Comparison of ENCODE assay signal across 14 cellular contexts in genomic region chr19:44623080-44623479, GRCh38. TPM values are rescaled to one million over a fixed set of nuclear protein-coding genes. Genes with fewer than 3 reads are reported as not detected.
DNase-seq lines count a peak whose midpoint lies in the region; ATAC-seq and TF ChIP-seq lines count a peak whose summit lies in the region.
"Had no signal": no experiment of that assay in that cellular context is flagged by ENCODE, and none has a peak within 500 bp of the region (broad histone marks: within the 10 kb centered on the region; RNA-seq: fewer than 3 reads in every experiment).

No MANE protein-coding gene starts in this region.

- no peak overlapping the region for H3K23ac ChIP-seq in IMR-90 (ENCODE audit: low read depth, low read length)

- POLR2A ChIA-PET in IMR-90 (lab: Charles Lee; ENCODE audit: unreplicated experiment), result no interaction called here

- no peak overlapping the region for H3K56ac ChIP-seq in IMR-90 (ENCODE audit: extremely low read depth, insufficient read depth, low read length)

- peak overlapping the region; percentile 72 for H4K91ac ChIP-seq in IMR-90 (ENCODE audit: insufficient read depth, low read depth, low read length)

- H3K27me3 ChIP-seq in IMR-90 (ENCODE audit: control insufficient read depth, insufficient read depth, low read length) (no peaks in the 10 kb centered on the region), left lung (no peaks in the 10 kb centered on the region)
- H3K27me3 ChIP-seq: esophagus muscularis mucosa had no signal

- in situ Hi-C loops in IMR-90 (cut with MboI; ENCODE audit: low sequenced_read_pairs), result no loop called here

- peak overlapping the region; percentile 31; the same call in 1 of the 2 replicates for H3K18ac ChIP-seq in IMR-90 (ENCODE audit: low read depth, low read length)

- H3K36me3 ChIP-seq in IMR-90 (ENCODE audit: control insufficient read depth, insufficient read depth, low read length) (no peaks in the 10 kb centered on the region), left lung (no peaks in the 10 kb centered on the region)
- H3K36me3 ChIP-seq: esophagus muscularis mucosa had no signal

- CTCF ChIA-PET in IMR-90 (lab: Yijun Ruan, JAX), result no interaction called here

- H2AFZ ChIP-seq in IMR-90 (replicated peaks; ENCODE audit: low read length, poor library complexity), result peak overlapping the region; percentile 26

- no peak for TF ChIP-seq RAD21 in IMR-90 (IDR thresholded peaks at IDR 0.05; ENCODE audit: low read length)

- no peak overlapping the region for H3K9ac ChIP-seq in IMR-90 (ENCODE audit: low read depth, low read length)

- peak overlapping the region; percentile 98 for H2AK5ac ChIP-seq in IMR-90 (ENCODE audit: low read depth, low read length)

- peak overlapping the region; percentile 55 for H3K4ac ChIP-seq in IMR-90 (ENCODE audit: low read depth, low read length)

- no peak for TF ChIP-seq CTCF in IMR-90 (conservative IDR thresholded peaks at IDR 0.05; ENCODE audit: low read depth, low read length)
- no peak for TF ChIP-seq CTCF in left lung (IDR thresholded peaks at IDR 0.05)

- H3K9me3 ChIP-seq in IMR-90 (ENCODE audit: control insufficient read depth, insufficient read depth, low read length) (peaks cover 2% of the 10 kb centered on the region; the same call in 1 of the 2 replicates), left lung (no peaks in the 10 kb centered on the region)
- H3K9me3 ChIP-seq: esophagus muscularis mucosa had no signal

- peak overlapping the region; percentile 23 to 37; a peak in 1 of 4 replicates for H4K8ac ChIP-seq in IMR-90 (ENCODE audit: low read depth in 2 of 2, low read length in 2 of 2)

- BruUV-seq in IMR-90 (replicated peaks; lab: Mats Ljungman, UMichigan), result no TSS peak

- peaks cover 15% of the 10 kb centered on the region for H3K4me1 ChIP-seq in IMR-90 (ENCODE audit: control insufficient read depth, insufficient read depth, low read length)
- peaks cover 0 to 18% of the 10 kb centered on the region in 2 donors for H3K4me1 ChIP-seq in left lung

- H3K4me3 ChIP-seq in IMR-90 (ENCODE audit: insufficient read depth, low read depth, low read length), result no peak overlapping the region
- no peak overlapping the region for H3K4me3 ChIP-seq in left lung
- H3K4me3 ChIP-seq: esophagus muscularis mucosa had no signal

- no peak overlapping the region for H3K27ac ChIP-seq in IMR-90 (ENCODE audit: insufficient read depth, low read length)
- H3K27ac ChIP-seq in left lung, result no peak overlapping the region

- peaks cover 19% of the 10 kb centered on the region for H3K9me1 ChIP-seq in IMR-90 (ENCODE audit: insufficient read depth, low read length)

- dilution Hi-C loops in IMR-90 (cut with HindIII; ENCODE audit: low sequenced_read_pairs, unreplicated experiment), result no loop called here

- intact Hi-C loops in IMR-90 (cut with micrococcal nuclease), result no loop called here
- intact Hi-C loops in left lung (cut with DNase I), result no loop called here

- H2AK9ac ChIP-seq in IMR-90 (replicated peaks; ENCODE audit: low read depth, low read length, poor library complexity), result peak overlapping the region; percentile 80

- H3K4me2 ChIP-seq in IMR-90 (ENCODE audit: low read depth, low read length), result no peak overlapping the region

- TF ChIP-seq POLR2A in IMR-90 (IDR thresholded peaks at IDR 0.05; ENCODE audit: low read depth, low read length), result no peak

- no peaks in the 10 kb centered on the region; a peak in 1 of 4 replicates for H3K79me1 ChIP-seq in IMR-90 (ENCODE audit: low read depth in 1 of 2, low read length in 2 of 2)

- H2BK120ac ChIP-seq in IMR-90 (ENCODE audit: low read depth, low read length), result peak overlapping the region; percentile 61

- peak overlapping the region; percentile 23 for H2BK20ac ChIP-seq in IMR-90 (ENCODE audit: low read depth, low read length)

- H3K14ac ChIP-seq in IMR-90 (replicated peaks; ENCODE audit: low read depth, low read length), result peak overlapping the region; percentile 14; the same call in 1 of the 2 replicates

- no peak for ATAC-seq in IMR-90 (ENCODE audit: low read depth)
- ATAC-seq in left lung, result peak; percentile 67
- ATAC-seq in HG03342 (IDR thresholded peaks at IDR 0.05; ENCODE audit: unreplicated experiment), result no peak

- DNase-seq in AG08395 (ENCODE audit: low spot score), result peak; percentile 58
- peak; percentile 45 for DNase-seq in IMR-90
- DNase-seq in dermis microvascular lymphatic vessel endothelial cell (ENCODE audit: low read depth in 2 of 2), result peak; percentile 83 to 89
- no peak for DNase-seq in left lung
- no peak for DNase-seq in activated naive CD4-positive, alpha-beta T cell (lab: John Stamatoyannopoulos, UW)
- DNase-seq in hippocampal formation (lab: John Stamatoyannopoulos, UW), result no peak
- DNase-seq in NCI-H1105 treated with DMSO at 0.1 percent for 48 hours (lab: John Stamatoyannopoulos, UW), result no peak
- DNase-seq: activated CD4-positive, CD25-positive, alpha-beta regulatory T cell; activated T-cell treated with anti-CD3 and anti-CD28 coated beads, Interleukin-2, amount 50 U/mL, for 1 hour; NCI-H2171; substantia nigra had no signal

- peak overlapping the region; percentile 22; the same call in 1 of the 2 replicates for H4K5ac ChIP-seq in IMR-90 (ENCODE audit: low read depth, low read length)

- WGBS in IMR-90 (ENCODE audit: extremely low coverage in 2 of 2, insufficient read length in 1 of 2), 2 experiments, result 93% methylated on average over 3 of the region's 5 CpGs; no CpG with 5 or more reads in 1 of the 2 experiments

- no peaks in the 10 kb centered on the region; the same call in 1 of the 2 replicates for H4K20me1 ChIP-seq in IMR-90 (ENCODE audit: insufficient read depth, low read length)

- peak overlapping the region; percentile 90 for H2BK15ac ChIP-seq in IMR-90 (ENCODE audit: low read depth, low read length)

- H2BK5ac ChIP-seq in IMR-90 (ENCODE audit: low read depth, low read length, poor library complexity, severe bottlenecking), result no peak overlapping the region

TF ChIP-seq in IMR-90, 13 proteins besides CTCF, POLR2A, EP300 and RAD21:
- TF ChIP-seq, protein P1, sequence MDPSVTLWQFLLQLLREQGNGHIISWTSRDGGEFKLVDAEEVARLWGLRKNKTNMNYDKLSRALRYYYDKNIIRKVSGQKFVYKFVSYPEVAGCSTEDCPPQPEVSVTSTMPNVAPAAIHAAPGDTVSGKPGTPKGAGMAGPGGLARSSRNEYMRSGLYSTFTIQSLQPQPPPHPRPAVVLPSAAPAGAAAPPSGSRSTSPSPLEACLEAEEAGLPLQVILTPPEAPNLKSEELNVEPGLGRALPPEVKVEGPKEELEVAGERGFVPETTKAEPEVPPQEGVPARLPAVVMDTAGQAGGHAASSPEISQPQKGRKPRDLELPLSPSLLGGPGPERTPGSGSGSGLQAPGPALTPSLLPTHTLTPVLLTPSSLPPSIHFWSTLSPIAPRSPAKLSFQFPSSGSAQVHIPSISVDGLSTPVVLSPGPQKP (IDR thresholded peaks at IDR 0.05; ENCODE audit: borderline replicate concordance, low read depth, low read length), result no peak
- TF ChIP-seq NFE2L2 (IDR thresholded peaks at IDR 0.05; ENCODE audit: low read depth, low read length), result peak; percentile 46; the same call in 1 of the 2 replicates

RNA-seq across cellular contexts. Expression of gene IGSF23, which starts 9.7 kb away (rescaled TPM):
- total RNA-seq in IMR-90 (2012; rRNA removed) (under 0.01 TPM in 1 of 2 replicates, not detected in the other), dermis microvascular lymphatic vessel endothelial cell (0.13 TPM in 2 replicates), left lung (not detected)
- 0.26 and 0.27 TPM in 2 replicates for polyA plus RNA-seq in IMR-90 (2012; rRNA removed)
- polyA plus RNA-seq in IMR-90 (2012; cell fraction: cytosol; rRNA removed), result 0.15 and 0.22 TPM in 2 replicates
- polyA plus RNA-seq in IMR-90 (2012; cell fraction: nucleus; rRNA removed; ENCODE audit: low replicate concordance), result 0.14 TPM in 1 of 2 replicates, not detected in the other
- total RNA-seq: aorta, esophagus muscularis mucosa had no signal

RNA-seq across cellular contexts. Expression of gene PVR, which starts 20.6 kb away (rescaled TPM):
- total RNA-seq in IMR-90 (2012; rRNA removed) (93.0 and 106 TPM in 2 replicates), dermis microvascular lymphatic vessel endothelial cell (53.8 and 84.7 TPM in 2 replicates), left lung (10 to 100 TPM; 46.3 to 67.9 TPM)
- 117 and 122 TPM in 2 replicates for polyA plus RNA-seq in IMR-90 (2012; rRNA removed)
- 62.8 and 141 TPM in 2 replicates for polyA plus RNA-seq in IMR-90 (2012; cell fraction: cytosol; rRNA removed)
- polyA plus RNA-seq in IMR-90 (2012; cell fraction: nucleus; rRNA removed; ENCODE audit: low replicate concordance), result 130 and 154 TPM in 2 replicates

RNA-seq across cellular contexts. Expression of gene CEACAM19, which starts 48.2 kb away (rescaled TPM):
- total RNA-seq in IMR-90 (2012; rRNA removed), result 0.56 and 0.72 TPM in 2 replicates
- polyA plus RNA-seq in IMR-90 (2012; rRNA removed), result 9.3 and 10.3 TPM in 2 replicates
- 2.6 and 5.9 TPM in 2 replicates for polyA plus RNA-seq in IMR-90 (2012; cell fraction: cytosol; rRNA removed)
- 70.3 and 80.1 TPM in 2 replicates for polyA plus RNA-seq in IMR-90 (2012; cell fraction: nucleus; rRNA removed; ENCODE audit: low replicate concordance)
- 0.51 and 1.1 TPM in 2 replicates for total RNA-seq in dermis microvascular lymphatic vessel endothelial cell
- 1 to 10 TPM; 4.1 to 5.4 TPM for total RNA-seq in left lung

Comparison
In these comparisons a context has a peak if more than half of its experiments do, and no peak if none do; other contexts are left out.
1. DNase-seq: peak in AG08395 (single experiment), IMR-90 (single experiment) and dermis microvascular lymphatic vessel endothelial cell (2 of 2); none in left lung (0 of 2), activated naive CD4-positive, alpha-beta T cell (0 of 4), hippocampal formation (0 of 2) and NCI-H1105 treated with DMSO at 0.1 percent for 48 hours (single experiment).